In genomic region chr16:2206420-2206779, GRCh38 we compare ENCODE assay signal across 9 cellular contexts. TPM values are rescaled to one million over a fixed set of nuclear protein-coding genes. Genes with fewer than 3 reads are reported as not detected.
DNase-seq lines count a peak whose midpoint lies in the region; TF ChIP-seq lines count a peak whose summit lies in the region.
"Had no signal": no experiment of that assay in that cellular context is flagged by ENCODE, and none has a peak within 500 bp of the region (broad histone marks: within the 10 kb centered on the region; RNA-seq: fewer than 3 reads in every experiment).

No MANE protein-coding gene starts in this region.

- H3K27me3 Mint-ChIP-seq in nephron (ENCODE audit: low read depth): peaks cover 4% of the 10 kb centered on the region

- H3K9ac ChIP-seq in BLaER1: peak overlapping the region; percentile 97
- H3K9ac ChIP-seq in KMS-11: peak overlapping the region; percentile 87; the same call in 1 of the 2 replicates
- H3K9ac ChIP-seq in colonic mucosa (ENCODE audit: low read depth in 2 of 2, low read length in 2 of 2): peak overlapping the region; percentile 66 to 82

- H3K4me2 ChIP-seq in BLaER1: peak overlapping the region; percentile 100
- H3K4me2 ChIP-seq in KMS-11: peak overlapping the region; percentile 98

- TF ChIP-seq CTCF in KMS-11 (conservative IDR thresholded peaks at IDR 0.05; ENCODE audit: low read depth, low read length) (no peak), colonic mucosa (IDR thresholded peaks at IDR 0.05) (no peak), nephron (IDR thresholded peaks at IDR 0.05; ENCODE audit: unreplicated experiment in 3 of 3) (no peak)

- H3K36me3 ChIP-seq in BLaER1 (peaks cover 46% of the 10 kb centered on the region), KMS-11 (ENCODE audit: insufficient read depth) (no peaks in the 10 kb centered on the region), colonic mucosa (peaks cover 8% of the 10 kb centered on the region)

- H3K27ac ChIP-seq in BLaER1 (peak overlapping the region; percentile 99), KMS-11 (no peak overlapping the region), colonic mucosa (no peak overlapping the region)

- H3K4me1 ChIP-seq in BLaER1 (peaks cover 24% of the 10 kb centered on the region), KMS-11 (ENCODE audit: low read depth, poor library complexity, severe bottlenecking) (peaks cover 15% of the 10 kb centered on the region), colonic mucosa (peaks cover 12% of the 10 kb centered on the region)

- H3K9me3 Mint-ChIP-seq in nephron: no peaks in the 10 kb centered on the region

- DNase-seq in colonic mucosa (no peak), NCI-H1048 (lab: John Stamatoyannopoulos, UW) (no peak), NCI-H82 treated with DMSO at 0.1 percent for 48 hours (lab: John Stamatoyannopoulos, UW; ENCODE audit: unreplicated experiment) (no peak), GDM1 (lab: John Stamatoyannopoulos, UW) (no peak)
- DNase-seq in effector CD4-positive, alpha-beta T cell: no peak
- DNase-seq: NCI-H526 had no signal

- H3K4me3 ChIP-seq in BLaER1 (peak overlapping the region; percentile 83), KMS-11 (IDR thresholded peaks at IDR 0.05; ENCODE audit: insufficient read depth, low read depth, low read length) (no peak overlapping the region), colonic mucosa (peak overlapping the region; percentile 58)

- H3K4me3 Mint-ChIP-seq in nephron: peak overlapping the region; percentile 82 to 88 (median 84)

- no peak overlapping the region for H2AFZ ChIP-seq in KMS-11 (ENCODE audit: low read depth)

- peaks cover 18% of the 10 kb centered on the region for H3K4me1 Mint-ChIP-seq in nephron

- 0 out of 2 replicates have a peak, but pooled peaks cover 10% of the 10 kb centered on the region for H3K27me3 ChIP-seq in BLaER1
- peaks cover 8% of the 10 kb centered on the region; the same call in 1 of the 2 replicates for H3K27me3 ChIP-seq in KMS-11 (ENCODE audit: insufficient read depth, low read depth)
- H3K27me3 ChIP-seq in colonic mucosa: no peaks in the 10 kb centered on the region

- H4K20me1 ChIP-seq in BLaER1: peaks cover 25% of the 10 kb centered on the region
- no peaks in the 10 kb centered on the region for H4K20me1 ChIP-seq in KMS-11 (ENCODE audit: insufficient read depth)

- H3K9me3 ChIP-seq in BLaER1 (no peaks in the 10 kb centered on the region), colonic mucosa (no peaks in the 10 kb centered on the region)

- intact Hi-C loops in colonic mucosa (cut with DNase I): loop anchor here (10.0 kb wide), 1 partner anchor 308 kb away; the partner anchor contains the start of gene ATP6V0C

- peaks cover 7% of the 10 kb centered on the region for H3K79me2 ChIP-seq in KMS-11 (ENCODE audit: insufficient read depth, low read depth)

- peak overlapping the region; percentile 39 to 77 (median 48) for H3K27ac Mint-ChIP-seq in nephron

- peaks cover 10% of the 10 kb centered on the region for H3K36me3 Mint-ChIP-seq in nephron (ENCODE audit: low read depth)

RNA-seq across cellular contexts. Expression of gene MLST8, which starts 1.1 kb away (rescaled TPM):
- total RNA-seq in colonic mucosa: 10 to 100 TPM; 26.5 to 53.5 TPM

RNA-seq across cellular contexts. Expression of gene BRICD5, which starts 4.3 kb away (rescaled TPM):
- 10 to 100 TPM in 1 of 2 donors, 1 to 10 TPM in 1; 7.7 to 15.2 TPM for total RNA-seq in colonic mucosa

RNA-seq across cellular contexts. Expression of gene PGP, which starts 8.2 kb away (rescaled TPM):
- total RNA-seq in colonic mucosa: 10 to 100 TPM; 17.1 to 37.3 TPM

RNA-seq across cellular contexts. Expression of gene CASKIN1, which starts 10.0 kb away (rescaled TPM):
- total RNA-seq in colonic mucosa: under 1 TPM; 0.07 to 0.27 TPM

RNA-seq across cellular contexts. Expression of gene E4F1, which starts 17.0 kb away (rescaled TPM):
- 10 to 100 TPM; 19.9 to 37.4 TPM for total RNA-seq in colonic mucosa
